ENCODE assay signal across 26 cellular contexts in the genomic region with DNA sequence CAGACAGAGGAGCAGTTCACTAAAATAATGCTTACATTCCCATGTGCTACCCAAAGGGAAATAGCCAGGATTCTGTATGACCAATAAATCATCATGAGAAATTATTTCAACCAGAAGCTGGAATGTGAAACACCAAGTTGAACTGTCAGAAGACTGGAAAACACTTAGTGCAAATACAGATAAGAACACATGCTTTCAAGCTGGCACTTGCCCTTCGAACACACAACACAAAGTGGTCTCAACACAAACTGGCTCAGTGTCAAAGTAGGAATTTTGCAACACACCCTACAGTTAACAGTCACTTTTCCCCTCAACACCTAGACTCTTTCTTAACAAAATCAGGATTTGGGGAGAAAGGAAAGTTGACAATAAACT. TPM values are rescaled to one million over a fixed set of nuclear protein-coding genes. Genes with fewer than 3 reads are reported as not detected.
DNase-seq lines count a peak whose midpoint lies in the region; ATAC-seq and TF ChIP-seq lines count a peak whose summit lies in the region.
"Had no signal": no experiment of that assay in that cellular context is flagged by ENCODE, and none has a peak within 500 bp of the region (broad histone marks: within the 10 kb centered on the region; RNA-seq: fewer than 3 reads in every experiment).

No MANE protein-coding gene starts in this region.

- WGBS in SK-N-SH (ENCODE audit: low lambda C conversion rate) = 36% methylated on average over 1 of the region's 1 CpG
- WGBS in mammary epithelial cell (ENCODE audit: low coverage, missing lambda C conversion rate) = 11% methylated on average over 1 of the region's 1 CpG

- no peaks in the 10 kb centered on the region for H3F3A ChIP-seq in SK-N-SH (replicated peaks; ENCODE audit: insufficient read depth)

- no peak overlapping the region for H3K4me3 ChIP-seq in SK-N-SH (ENCODE audit: low read depth in 2 of 2, low read length in 1 of 2)
- H3K4me3 ChIP-seq in mammary epithelial cell (replicated peaks in 1 of 3; ENCODE audit: insufficient read depth in 1 of 3, low read depth in 2 of 3, low read length in 3 of 3) = no peak overlapping the region
- H3K4me3 ChIP-seq in left ventricle myocardium inferior = peak overlapping the region; percentile 66
- H3K4me3 ChIP-seq in dorsolateral prefrontal cortex = no peak overlapping the region
- H3K4me3 ChIP-seq: esophagus squamous epithelium, PC-9, smooth muscle cell had no signal

- TF ChIP-seq EP300 in SK-N-SH (IDR thresholded peaks at IDR 0.05; ENCODE audit: borderline replicate concordance in 1 of 2, low read depth in 1 of 2, low read length in 1 of 2) = no peak

- intact Hi-C loops in mammary epithelial cell (cut with micrococcal nuclease) (no loop called here), left ventricle myocardium inferior (cut with micrococcal nuclease) (no loop called here), dorsolateral prefrontal cortex (cut with DNase I) (loop anchor here in 1 of 2 donors (10.0 kb wide), 1 partner anchor 180 kb away; the partner anchor contains the start of gene RAMAC)

- in situ Hi-C loops in mammary epithelial cell (cut with MboI; ENCODE audit: low sequenced_read_pairs in 2 of 2) = no loop called here

- H3K27me3 ChIP-seq in SK-N-SH (ENCODE audit: insufficient read depth) (no peaks in the 10 kb centered on the region), mammary epithelial cell (ENCODE audit: insufficient read depth, low read length) (no peaks in the 10 kb centered on the region), left ventricle myocardium inferior (ENCODE audit: low read depth) (no peaks in the 10 kb centered on the region), dorsolateral prefrontal cortex (no peaks in the 10 kb centered on the region)
- H3K27me3 ChIP-seq: esophagus squamous epithelium had no signal

- BruUV-seq in mammary epithelial cell (replicated peaks; lab: Mats Ljungman, UMichigan) = no TSS peak

- no peak for TF ChIP-seq CTCF in SK-N-SH (IDR thresholded peaks at IDR 0.05)
- TF ChIP-seq CTCF in mammary epithelial cell (conservative IDR thresholded peaks at IDR 0.05 in 1 of 2, IDR thresholded peaks at IDR 0.05 in 1 of 2; ENCODE audit: extremely low read depth in 1 of 2, insufficient read depth in 1 of 2, low read depth in 1 of 2, low read length in 2 of 2) = no peak
- TF ChIP-seq CTCF in left ventricle myocardium inferior (IDR thresholded peaks at IDR 0.05; ENCODE audit: borderline replicate concordance) = no peak
- no peak for TF ChIP-seq CTCF in dorsolateral prefrontal cortex (IDR thresholded peaks at IDR 0.05 in 54 of 56, conservative IDR thresholded peaks at IDR 0.05 in 2 of 56; ENCODE audit: low read depth in 1 of 56, partially characterized antibody in 56 of 56)

- peak overlapping the region; percentile 26 for H3K27ac Mint-ChIP-seq in stimulated activated naive B cell treated with anti-CD40 and anti-IgM and Interleukin-4, amounts not matched to agents 10 μg/mL and 1 μg/mL and 100 μg/mL, for 72 hours
- H3K27ac Mint-ChIP-seq: activated naive CD4-positive, alpha-beta T cell treated with anti-CD3 and anti-CD28 coated beads, Interleukin-2, amount 10 ng/mL, durations not matched to agents 7 days and 5 days; activated T-cell treated with anti-CD3 and anti-CD28 coated beads, Interleukin-2, amount 50 U/mL, for 72 hours; progenitor cell of endocrine pancreas had no signal

- ATAC-seq in SK-N-SH treated with all-trans-retinoic acid at 6 μM for 48 hours = no peak
- no peak for ATAC-seq in stimulated activated naive B cell treated with anti-CD40 and anti-IgM and Interleukin-4, amounts not matched to agents 10 μg/mL and 1 μg/mL and 100 μg/mL, for 72 hours (replicated peaks)
- ATAC-seq: activated T-cell treated with anti-CD3 and anti-CD28 coated beads, Interleukin-2, amount 50 U/mL, for 72 hours had no signal

- no peak overlapping the region for H3K4me3 Mint-ChIP-seq in stimulated activated naive B cell treated with anti-CD40 and anti-IgM and Interleukin-4, amounts not matched to agents 10 μg/mL and 1 μg/mL and 100 μg/mL, for 72 hours
- H3K4me3 Mint-ChIP-seq: activated naive CD4-positive, alpha-beta T cell treated with anti-CD3 and anti-CD28 coated beads, Interleukin-2, amount 10 ng/mL, durations not matched to agents 7 days and 5 days; activated T-cell treated with anti-CD3 and anti-CD28 coated beads, Interleukin-2, amount 50 U/mL, for 72 hours had no signal

- H3K36me3 ChIP-seq in SK-N-SH (replicated peaks in 1 of 2; ENCODE audit: control insufficient read depth in 1 of 2, insufficient read depth in 2 of 2, low read length in 1 of 2) = no peaks in the 10 kb centered on the region
- no peaks in the 10 kb centered on the region for H3K36me3 ChIP-seq in mammary epithelial cell (ENCODE audit: insufficient read depth, low read length)
- no peaks in the 10 kb centered on the region for H3K36me3 ChIP-seq in left ventricle myocardium inferior
- H3K36me3 ChIP-seq: esophagus squamous epithelium had no signal

- H3K4me2 ChIP-seq in SK-N-SH (no peak overlapping the region), mammary epithelial cell (ENCODE audit: insufficient read depth, low read depth, low read length) (no peak overlapping the region)
- H3K4me2 ChIP-seq: PC-9, smooth muscle cell had no signal

- H3K9ac ChIP-seq in SK-N-SH (no peak overlapping the region), mammary epithelial cell (ENCODE audit: insufficient read depth, low read length) (no peak overlapping the region)

- dilution Hi-C loops in mammary epithelial cell (cut with HindIII; ENCODE audit: low sequenced_read_pairs) = no loop called here

- no peaks in the 10 kb centered on the region for H3K9me3 ChIP-seq in SK-N-SH
- no peaks in the 10 kb centered on the region for H3K9me3 ChIP-seq in mammary epithelial cell (replicated peaks; ENCODE audit: insufficient read depth, low read length)
- H3K9me3 ChIP-seq in left ventricle myocardium inferior (replicated peaks) = no peaks in the 10 kb centered on the region
- H3K9me3 ChIP-seq: esophagus squamous epithelium had no signal

- no peaks in the 10 kb centered on the region for H3K9me2 ChIP-seq in SK-N-SH

- H4K20me1 ChIP-seq in SK-N-SH (ENCODE audit: insufficient read depth) = no peaks in the 10 kb centered on the region
- no peaks in the 10 kb centered on the region for H4K20me1 ChIP-seq in mammary epithelial cell (ENCODE audit: insufficient read depth, low read length)

- DNase-seq in SK-N-SH = no peak
- peak; percentile 54 for DNase-seq in mammary epithelial cell
- no peak for DNase-seq in left ventricle myocardium inferior
- DNase-seq in stimulated activated naive B cell treated with anti-CD40 and anti-IgM and Interleukin-4, amounts not matched to agents 10 μg/mL and 1 μg/mL and 100 μg/mL, for 72 hours = no peak
- DNase-seq in dorsolateral prefrontal cortex = no peak
- no peak for DNase-seq in NCI-H526 treated with DMSO at 0.1 percent for 48 hours (lab: John Stamatoyannopoulos, UW)
- no peak for DNase-seq in central memory CD4-positive, alpha-beta T cell
- DNase-seq: activated CD4-positive, alpha-beta T cell treated with anti-CD3 and anti-CD28 coated beads for 4 hours; activated naive CD4-positive, alpha-beta T cell treated with anti-CD3 and anti-CD28 coated beads, Interleukin-2, amount 10 ng/mL, durations not matched to agents 7 days and 5 days; activated T-cell treated with anti-CD3 and anti-CD28 coated beads, Interleukin-2, amount 50 U/mL, for 72 hours; AML-193; COR-L47; effector CD8-positive, alpha-beta T cell; esophagus squamous epithelium; head of caudate nucleus; KG1; NCI-H187 treated with DMSO at 0.1 percent for 48 hours; NCI-H82; PC-9; stimulated activated naive CD4-positive, alpha-beta T cell; T-helper 1 cell had no signal

- H3K79me2 ChIP-seq in SK-N-SH (ENCODE audit: insufficient read depth) = no peaks in the 10 kb centered on the region
- H3K79me2 ChIP-seq in mammary epithelial cell (ENCODE audit: insufficient read depth, low read length) = peaks cover under 1% of the 10 kb centered on the region

- H3K9me3 Mint-ChIP-seq in stimulated activated naive B cell treated with anti-CD40 and anti-IgM and Interleukin-4, amounts not matched to agents 10 μg/mL and 1 μg/mL and 100 μg/mL, for 72 hours = peaks cover 0 to 4% of the 10 kb centered on the region in 2 donors
- H3K9me3 Mint-ChIP-seq: activated naive CD4-positive, alpha-beta T cell treated with anti-CD3 and anti-CD28 coated beads, Interleukin-2, amount 10 ng/mL, durations not matched to agents 7 days and 5 days; activated T-cell treated with anti-CD3 and anti-CD28 coated beads, Interleukin-2, amount 50 U/mL, for 72 hours had no signal

- H3K36me3 Mint-ChIP-seq in stimulated activated naive B cell treated with anti-CD40 and anti-IgM and Interleukin-4, amounts not matched to agents 10 μg/mL and 1 μg/mL and 100 μg/mL, for 72 hours = peaks cover 3 to 4% of the 10 kb centered on the region in 2 donors
- H3K36me3 Mint-ChIP-seq: activated naive CD4-positive, alpha-beta T cell treated with anti-CD3 and anti-CD28 coated beads, Interleukin-2, amount 10 ng/mL, durations not matched to agents 7 days and 5 days had no signal

- POLR2A ChIA-PET in SK-N-SH (lab: Yijun Ruan, JAX) = no interaction called here

- peaks cover 4 to 5% of the 10 kb centered on the region in 2 donors for H3K27me3 Mint-ChIP-seq in stimulated activated naive B cell treated with anti-CD40 and anti-IgM and Interleukin-4, amounts not matched to agents 10 μg/mL and 1 μg/mL and 100 μg/mL, for 72 hours

- TF ChIP-seq RAD21 in SK-N-SH (IDR thresholded peaks at IDR 0.05; ENCODE audit: low read length) = no peak

- H2AFZ ChIP-seq in SK-N-SH (ENCODE audit: low read depth) (no peak overlapping the region), mammary epithelial cell (ENCODE audit: low read depth, low read length) (no peak overlapping the region)
- H2AFZ ChIP-seq: PC-9 had no signal

- peaks cover 0 to 7% of the 10 kb centered on the region in 2 experiments; a peak in 2 of 4 replicates for H3K4me1 ChIP-seq in SK-N-SH (ENCODE audit: control insufficient read depth in 1 of 2, insufficient read depth in 2 of 2, low read depth in 1 of 2, low read length in 1 of 2)
- peaks cover 7% of the 10 kb centered on the region for H3K4me1 ChIP-seq in mammary epithelial cell (ENCODE audit: insufficient read depth, low read length)
- peaks cover 56% of the 10 kb centered on the region for H3K4me1 ChIP-seq in left ventricle myocardium inferior

- peaks cover 50 to 62% of the 10 kb centered on the region in 2 donors for H3K4me1 Mint-ChIP-seq in stimulated activated naive B cell treated with anti-CD40 and anti-IgM and Interleukin-4, amounts not matched to agents 10 μg/mL and 1 μg/mL and 100 μg/mL, for 72 hours

- CTCF ChIA-PET in SK-N-SH (lab: Yijun Ruan, JAX) (no interaction called here), mammary epithelial cell (lab: Charles Lee; ENCODE audit: low non-redundant PET) (no interaction called here)

- H3K27ac ChIP-seq in SK-N-SH (ENCODE audit: low read depth in 2 of 2, low read length in 1 of 2) (no peak overlapping the region), mammary epithelial cell (ENCODE audit: insufficient read depth, low read depth, low read length) (no peak overlapping the region), left ventricle myocardium inferior (replicated peaks) (peak overlapping the region; percentile 99), dorsolateral prefrontal cortex (no peak overlapping the region)
- H3K27ac ChIP-seq: 22Rv1, PC-9 had no signal

RNA-seq across cellular contexts. Expression of gene FSD2, which starts 1.3 kb away (rescaled TPM):
- polyA plus RNA-seq in SK-N-SH (2012; rRNA removed) = not detected in 2 replicates
- polyA plus RNA-seq in SK-N-SH (2012; cell fraction: cytosol; rRNA removed) = not detected in 2 replicates
- polyA plus RNA-seq in SK-N-SH (2012; cell fraction: nucleus; rRNA removed) = not detected in 2 replicates
- under 1 TPM in 1 of 2 donors, not detected in 1; under 0.01 TPM for total RNA-seq in mammary epithelial cell
- polyA plus RNA-seq in mammary epithelial cell = not detected
- not detected for polyA minus RNA-seq in mammary epithelial cell
- 108 TPM for total RNA-seq in left ventricle myocardium inferior
- total RNA-seq in dorsolateral prefrontal cortex = under 1 TPM in 8 of 120 experiments, not detected in 112; 0.04 to 0.31 (median 0.13) TPM
- total RNA-seq: activated T-cell treated with anti-CD3 and anti-CD28 coated beads, Interleukin-2, amount 50 U/mL, for 72 hours; esophagus squamous epithelium; HT-29; PC-9; progenitor cell of endocrine pancreas; smooth muscle cell had no signal
- polyA plus RNA-seq: smooth muscle cell had no signal

RNA-seq across cellular contexts. Expression of gene WHAMM, which starts 4.9 kb away (rescaled TPM):
- polyA plus RNA-seq in SK-N-SH (2012; rRNA removed) (1.9 and 2.3 TPM in 2 replicates), mammary epithelial cell (4.3 TPM)
- 2.3 and 2.4 TPM in 2 replicates for polyA plus RNA-seq in SK-N-SH (2012; cell fraction: cytosol; rRNA removed)
- 2.7 and 4.0 TPM in 2 replicates for polyA plus RNA-seq in SK-N-SH (2012; cell fraction: nucleus; rRNA removed)
- total RNA-seq in mammary epithelial cell (1 to 10 TPM; 7.3 to 8.6 TPM), left ventricle myocardium inferior (5.4 TPM), dorsolateral prefrontal cortex (10 to 100 TPM in 89 of 120 experiments, 1 to 10 TPM in 31; 7.8 to 16.0 (median 11.1) TPM)
- polyA minus RNA-seq in mammary epithelial cell = 5.4 TPM

Comparison
In these comparisons a context has a peak if more than half of its experiments do, and no peak if none do; other contexts are left out.
1. RNA of gene FSD2, which starts 1.3 kb away (total RNA-seq): 108 TPM in left ventricle myocardium inferior (single experiment); under 0.01 TPM in mammary epithelial cell and 0.04 to 0.31 TPM in dorsolateral prefrontal cortex; every median in the first group is over 10 times any median in the second.